ENCODE assay signal across 8 cellular contexts in genomic region chrX:13653022-13653693, GRCh38.
DNase-seq lines count a peak whose midpoint lies in the region; ATAC-seq and FAIRE-seq lines count a peak whose summit lies in the region.

TCEANC (plus strand) TSS chrX:13653141; CDS start chrX:13662509, 9,368 bp downstream.

- peak; percentile 98 for FAIRE-seq in islet of Langerhans (lab: Jason Lieb, UNC)

- DNase-seq in AG20443 (ENCODE audit: low spot score) (peak; percentile 93), NCI-H446 treated with DMSO at 0.1 percent for 48 hours (lab: John Stamatoyannopoulos, UW) (peak; percentile 90), cerebellar nuclear complex (lab: John Stamatoyannopoulos, UW) (peak; percentile 53 to 64)
- DNase-seq in stimulated activated CD4-positive, alpha-beta T cell treated with anti-CD3 and anti-CD28 coated beads, Interleukin-12 subunit alpha, Interleukin-12 subunit beta, amount 100 ng/mL, for 24 hours (ENCODE audit: low read depth in 2 of 2): peak; percentile 77 to 79

- ATAC-seq in GM19035 (IDR thresholded peaks at IDR 0.05; ENCODE audit: unreplicated experiment) (peak; percentile 95), HG03342 (IDR thresholded peaks at IDR 0.05; ENCODE audit: unreplicated experiment) (peak; percentile 98)
- ATAC-seq in activated CD4-positive, CD25-positive, alpha-beta regulatory T cell treated with anti-CD3 and anti-CD28 coated beads, Interleukin-2, amount 50 U/mL, for 24 hours: peak; percentile 96 to 98

Comparison
In these comparisons a context has a peak if more than half of its experiments do, and no peak if none do; other contexts are left out.
1. Peak in every context shown above with its lines: DNase-seq and ATAC-seq.